Comparison of ENCODE assay signal across 1 cellular context in genomic region chr20:59006864-59007757, GRCh38.
TF ChIP-seq lines count a peak whose summit lies in the region.

Gene CTSZ, minus strand, starts transcription at chr20:59007254. Its CDS starts 126 bp downstream, at chr20:59007128.

TF ChIP-seq in GM12878, 131 proteins besides CTCF, POLR2A, EP300 and RAD21:
- TF ChIP-seq ZNF207 (IDR thresholded peaks at IDR 0.05; ENCODE audit: borderline replicate concordance) (peak; percentile 42; the same call in 1 of the 2 replicates), NR2C1 (IDR thresholded peaks at IDR 0.05) (peak; percentile 74), SMAD5 (IDR thresholded peaks at IDR 0.05; ENCODE audit: low read depth) (no peak), BACH1 (IDR thresholded peaks at IDR 0.05; ENCODE audit: borderline replicate concordance) (0 out of 2 replicates have a peak, but pooled peaks have one; percentile 51), BCL3 (IDR thresholded peaks at IDR 0.05; ENCODE audit: borderline replicate concordance, insufficient read depth, low read depth, low read length, poor library complexity, severe bottlenecking) (peak; percentile 46), ZNF687 (IDR thresholded peaks at IDR 0.05) (peak; percentile 69; the same call in 1 of the 2 replicates), TAF1 (IDR thresholded peaks at IDR 0.05; ENCODE audit: borderline replicate concordance, low read depth, low read length) (peak; percentile 57; the same call in 1 of the 2 replicates), GATAD2B (conservative IDR thresholded peaks at IDR 0.05; ENCODE audit: low read depth) (peak; percentile 32), ZNF592 (IDR thresholded peaks at IDR 0.05) (peak; percentile 66; the same call in 1 of the 2 replicates), SMARCA5 (IDR thresholded peaks at IDR 0.05) (peak; percentile 28; the same call in 1 of the 2 replicates), NR2F1 (conservative IDR thresholded peaks at IDR 0.05) (peak; percentile 96), HDGF (IDR thresholded peaks at IDR 0.05) (no peak), CREM (IDR thresholded peaks at IDR 0.05; ENCODE audit: low read depth) (no peak), TCF3 (IDR thresholded peaks at IDR 0.05; ENCODE audit: borderline replicate concordance, insufficient read depth, low read depth, low read length) (no peak; the same call in 1 of the 2 replicates), ZSCAN29 (IDR thresholded peaks at IDR 0.05) (peak; percentile 64; the same call in 1 of the 2 replicates), LARP7 (IDR thresholded peaks at IDR 0.05) (peak; percentile 72), YY1 (IDR thresholded peaks at IDR 0.05; ENCODE audit: low read depth, low read length) (0 out of 2 replicates have a peak, but pooled peaks have one; percentile 50), BHLHE40 (IDR thresholded peaks at IDR 0.05; ENCODE audit: borderline replicate concordance in 1 of 2, low read depth in 2 of 2, low read length in 1 of 2) (peak in 1 of 2 experiments; percentile 87; a peak in 2 of 4 replicates), RB1 (IDR thresholded peaks at IDR 0.05; ENCODE audit: borderline replicate concordance) (peak; percentile 36; the same call in 1 of the 2 replicates), ATF2 (IDR thresholded peaks at IDR 0.05; ENCODE audit: low read length) (no peak), POLR2AphosphoS5 (IDR thresholded peaks at IDR 0.05; ENCODE audit: low read length) (peak; percentile 20), SPI1 (IDR thresholded peaks at IDR 0.05; ENCODE audit: borderline replicate concordance, insufficient read depth, low read depth, low read length) (no peak), NKRF (conservative IDR thresholded peaks at IDR 0.05) (peak; percentile 73)
